In genomic region chr1:161706483-161707347, GRCh38 we compare ENCODE assay signal across 8 cellular contexts. TPM values are rescaled to one million over a fixed set of nuclear protein-coding genes. Genes with fewer than 3 reads are reported as not detected.
DNase-seq lines count a peak whose midpoint lies in the region; ATAC-seq and TF ChIP-seq lines count a peak whose summit lies in the region.

Gene FCRLA, plus strand, starts transcription at chr1:161707229. Its CDS starts 36 bp downstream, at chr1:161707265.

- CTCF ChIA-PET in RWPE1 (lab: Yijun Ruan, JAX) = interaction anchor here (0.6 to 0.7 kb wide), 3 partner anchors 16 to 607 kb away, joined by 3 read pairs; no protein-coding TSS in a partner anchor

- peak; percentile 69 for ATAC-seq in HG02981 (IDR thresholded peaks at IDR 0.05; ENCODE audit: unreplicated experiment)

- peaks cover 17% of the 10 kb centered on the region for H3K4me1 ChIP-seq in left ventricle myocardium inferior

- POLR2A ChIA-PET in RWPE1 (lab: Yijun Ruan, JAX; ENCODE audit: low non-redundant PET) = no interaction called here

- no peak within 1 kb of the TSS for H3K4me3 ChIP-seq in left ventricle myocardium inferior

- peaks cover under 1% of the 10 kb centered on the region for H3K27me3 ChIP-seq in left ventricle myocardium inferior (ENCODE audit: low read depth)

- H3K27ac ChIP-seq in RWPE1 (peak within 1 kb of the TSS; percentile 56; the same call in 1 of the 2 replicates), left ventricle myocardium inferior (replicated peaks) (peak within 1 kb of the TSS; percentile 70)

- TF ChIP-seq CTCF in RWPE1 (conservative IDR thresholded peaks at IDR 0.05; ENCODE audit: low read depth) (no peak), left ventricle myocardium inferior (IDR thresholded peaks at IDR 0.05; ENCODE audit: borderline replicate concordance) (no peak)

- peak; percentile 27 for DNase-seq in stimulated activated CD4-positive, alpha-beta T cell treated with anti-CD3 and anti-CD28 coated beads, Interleukin-4, amount 100 ng/mL, for 24 hours
- no peak for DNase-seq in stimulated activated CD4-positive, alpha-beta T cell treated with anti-CD3 and anti-CD28 coated beads, Interleukin-4, amount 100 ng/mL, for 1 hour
- peak; percentile 53 for DNase-seq in RWPE1 (ENCODE audit: low spot score)
- DNase-seq in left ventricle myocardium inferior = no peak
- DNase-seq in ureter (ENCODE audit: low spot score) = no peak
- no peak for DNase-seq in cortex of kidney (lab: John Stamatoyannopoulos, UW)
- DNase-seq in hippocampal formation (lab: John Stamatoyannopoulos, UW) = no peak

- H3K9me3 ChIP-seq in left ventricle myocardium inferior (replicated peaks) = no peaks in the 10 kb centered on the region

- intact Hi-C loops in left ventricle myocardium inferior (cut with micrococcal nuclease) = no loop called here

- H3K36me3 ChIP-seq in left ventricle myocardium inferior = no peaks in the 10 kb centered on the region

RNA-seq across cellular contexts. Expression of gene FCRLA, which starts in this region (rescaled TPM):
- total RNA-seq in left ventricle myocardium inferior (0.11 TPM), ureter (0.75 TPM)

Comparison
In these comparisons a context has a peak if more than half of its experiments do, and no peak if none do; other contexts are left out.
1. DNase-seq: peak in stimulated activated CD4-positive, alpha-beta T cell treated with anti-CD3 and anti-CD28 coated beads, Interleukin-4, amount 100 ng/mL, for 24 hours (single experiment) and RWPE1 (single experiment); none in stimulated activated CD4-positive, alpha-beta T cell treated with anti-CD3 and anti-CD28 coated beads, Interleukin-4, amount 100 ng/mL, for 1 hour (single experiment), left ventricle myocardium inferior (single experiment), ureter (single experiment), cortex of kidney (single experiment) and hippocampal formation (0 of 2).